8 cellular contexts compared by ENCODE assay signal in the genomic region with DNA sequence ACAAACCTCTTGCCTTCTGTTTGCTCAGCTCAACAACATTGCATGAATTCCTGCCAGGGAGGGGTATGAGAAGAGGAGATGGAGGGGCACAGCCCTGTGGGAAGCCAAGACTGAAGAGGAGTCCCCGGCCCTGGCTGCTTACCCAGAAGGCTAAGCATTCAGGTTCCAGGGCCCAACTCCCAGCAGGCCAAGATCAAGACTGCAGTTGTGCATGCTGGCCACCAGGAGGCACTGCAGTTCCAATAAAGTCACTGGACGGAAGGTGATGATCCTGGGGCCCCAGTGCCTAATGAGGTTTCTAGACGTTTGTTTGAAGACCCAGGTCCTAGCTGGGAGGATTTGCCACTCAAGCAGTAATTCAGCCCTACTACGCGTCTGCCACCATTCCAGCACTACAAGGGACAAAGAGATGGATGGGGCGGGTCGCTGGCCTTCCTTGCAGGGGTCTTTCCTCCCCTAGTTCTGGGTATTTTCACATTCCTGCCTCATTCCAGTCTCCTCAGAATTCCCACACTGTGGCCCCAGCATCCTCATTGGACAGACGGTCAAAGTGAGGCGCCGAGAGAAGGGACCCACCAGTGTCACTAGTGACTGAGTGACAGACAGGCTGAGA. TPM values are rescaled to one million over a fixed set of nuclear protein-coding genes. Genes with fewer than 3 reads are reported as not detected.
DNase-seq lines count a peak whose midpoint lies in the region; ATAC-seq and TF ChIP-seq lines count a peak whose summit lies in the region.

No MANE protein-coding gene starts in this region.

- WGBS in endodermal cell (ENCODE audit: insufficient coverage in 1 of 2, insufficient read length in 1 of 2), 2 experiments: 65 to 69% methylated on average over 7 to 10 of the region's 10 CpGs
- WGBS in testis, 2 donors: 68 to 75% methylated on average over 10 of the region's 10 CpGs

- CTCF ChIA-PET in naive thymus-derived CD4-positive, alpha-beta T cell (lab: Charles Lee): interaction anchor here (1.0 to 1.7 kb wide), 3 partner anchors 248 to 253 kb away, joined by 3 to 6 read pairs (median 3); no protein-coding TSS in a partner anchor

- no peak overlapping the region for H3K4me3 Mint-ChIP-seq in endodermal cell
- H3K4me3 Mint-ChIP-seq in naive thymus-derived CD4-positive, alpha-beta T cell: no peak overlapping the region

- no peaks in the 10 kb centered on the region for H3K36me3 Mint-ChIP-seq in endodermal cell (ENCODE audit: low read depth)
- H3K36me3 Mint-ChIP-seq in naive thymus-derived CD4-positive, alpha-beta T cell: no peaks in the 10 kb centered on the region

- no peak for TF ChIP-seq POLR2A in testis (IDR thresholded peaks at IDR 0.05)

- H3K9me3 ChIP-seq in endodermal cell (ENCODE audit: control insufficient read depth, low read length) (no peaks in the 10 kb centered on the region), testis (no peaks in the 10 kb centered on the region)
- no peaks in the 10 kb centered on the region for H3K9me3 ChIP-seq in naive thymus-derived CD4-positive, alpha-beta T cell (ENCODE audit: control insufficient read depth in 2 of 3, low read length in 3 of 3)

- peak; percentile 67 for ATAC-seq in naive thymus-derived CD4-positive, alpha-beta T cell

- DNase-seq in DMS 273 treated with DMSO at 0.1 percent for 48 hours (lab: John Stamatoyannopoulos, UW) (peak; percentile 5), HFF-Myc (ENCODE audit: extremely low read depth, low read depth) (no peak), NCI-H510A treated with DMSO at 0.1 percent for 48 hours (lab: John Stamatoyannopoulos, UW) (peak; percentile 42), endodermal cell (peak; percentile 94), testis (peak; percentile 73), NCI-H187 treated with DMSO at 0.1 percent for 48 hours (lab: John Stamatoyannopoulos, UW) (no peak)
- peak; percentile 33 to 44 for DNase-seq in activated CD4-positive, alpha-beta T cell treated with anti-CD3 and anti-CD28 coated beads, Interleukin-2, amount 50 U/mL, for 4 hours
- DNase-seq in naive thymus-derived CD4-positive, alpha-beta T cell: peak in 8 of 9 donors; percentile 17 to 56 (median 40)

- H3K27ac Mint-ChIP-seq in endodermal cell: no peak overlapping the region
- H3K27ac Mint-ChIP-seq in naive thymus-derived CD4-positive, alpha-beta T cell: peak overlapping the region in 1 of 9 donors; percentile 48

- peaks cover 19% of the 10 kb centered on the region for H3K27me3 Mint-ChIP-seq in endodermal cell (ENCODE audit: insufficient read depth)
- H3K27me3 Mint-ChIP-seq in naive thymus-derived CD4-positive, alpha-beta T cell: peaks cover 0 to 14% (median 3%) of the 10 kb centered on the region in 5 donors

- H3K27ac ChIP-seq in endodermal cell (ENCODE audit: low read depth, low read length) (no peak overlapping the region), testis (no peak overlapping the region)
- no peak overlapping the region for H3K27ac ChIP-seq in naive thymus-derived CD4-positive, alpha-beta T cell (ENCODE audit: low read depth, low read length)

- peaks cover 8% of the 10 kb centered on the region for H3K4me1 Mint-ChIP-seq in endodermal cell
- H3K4me1 Mint-ChIP-seq in naive thymus-derived CD4-positive, alpha-beta T cell: peaks cover 0 to 4% (median 0%) of the 10 kb centered on the region in 7 donors

- POLR2A ChIA-PET in naive thymus-derived CD4-positive, alpha-beta T cell (lab: Charles Lee): no interaction called here

- peaks cover 4% of the 10 kb centered on the region for H3K9me3 Mint-ChIP-seq in endodermal cell
- H3K9me3 Mint-ChIP-seq in naive thymus-derived CD4-positive, alpha-beta T cell: no peaks in the 10 kb centered on the region

- intact Hi-C loops in naive thymus-derived CD4-positive, alpha-beta T cell (cut with micrococcal nuclease): loop anchor here (1.0 to 10.0 kb wide), 5 partner anchors 192 to 626 kb away; partner anchors contain the start of gene EXT2 (in 1 of the 2)
- intact Hi-C loops in testis (cut with DNase I; ENCODE audit: low total_unique reads): loop anchor here (5.0 kb wide), 1 partner anchor 251 kb away; no protein-coding TSS in a partner anchor

- no peak overlapping the region for H3K9ac ChIP-seq in endodermal cell (ENCODE audit: extremely low read depth, low read length, poor library complexity, severe bottlenecking)

- H3K4me1 ChIP-seq in endodermal cell (ENCODE audit: control insufficient read depth, insufficient read depth, low read length): no peaks in the 10 kb centered on the region
- no peaks in the 10 kb centered on the region for H3K4me1 ChIP-seq in naive thymus-derived CD4-positive, alpha-beta T cell (ENCODE audit: control insufficient read depth in 2 of 2, insufficient read depth in 2 of 2, low read length in 2 of 2)
- peaks cover 12% of the 10 kb centered on the region for H3K4me1 ChIP-seq in testis

- H3K4me3 ChIP-seq in HFF-Myc (replicated peaks; ENCODE audit: low read depth, low read length): no peak overlapping the region
- H3K4me3 ChIP-seq in endodermal cell (ENCODE audit: low read length): no peak overlapping the region
- no peak overlapping the region for H3K4me3 ChIP-seq in naive thymus-derived CD4-positive, alpha-beta T cell (ENCODE audit: low read length)
- H3K4me3 ChIP-seq in testis: no peak overlapping the region

- H3K36me3 ChIP-seq in endodermal cell (ENCODE audit: control insufficient read depth, insufficient read depth, low read length) (no peaks in the 10 kb centered on the region), testis (ENCODE audit: low read depth, missing control alignments) (no peaks in the 10 kb centered on the region)
- H3K36me3 ChIP-seq in naive thymus-derived CD4-positive, alpha-beta T cell (ENCODE audit: control insufficient read depth in 2 of 3, insufficient read depth in 3 of 3, low read length in 3 of 3): no peaks in the 10 kb centered on the region

- H3K27me3 ChIP-seq in endodermal cell (ENCODE audit: control insufficient read depth, insufficient read depth, low read length, poor library complexity, severe bottlenecking) (peaks cover 10% of the 10 kb centered on the region), testis (no peaks in the 10 kb centered on the region)
- H3K27me3 ChIP-seq in naive thymus-derived CD4-positive, alpha-beta T cell (ENCODE audit: control insufficient read depth in 2 of 2, insufficient read depth in 2 of 2, low read length in 2 of 2): no peaks in the 10 kb centered on the region

- TF ChIP-seq CTCF in HFF-Myc (IDR thresholded peaks at IDR 0.05; ENCODE audit: low read depth, low read length, missing control alignments) (peak; percentile 98), endodermal cell (conservative IDR thresholded peaks at IDR 0.05) (peak; percentile 97), testis (IDR thresholded peaks at IDR 0.05) (peak; percentile 87 to 93 (median 92))

RNA-seq across cellular contexts. Expression of gene ALX4, which starts 23.6 kb away (rescaled TPM):
- not detected for total RNA-seq in endodermal cell
- polyA plus RNA-seq in endodermal cell (2013, experiment 1 of 2): 0.43 TPM
- 0.33 TPM for polyA plus RNA-seq in endodermal cell (2013, experiment 2 of 2)
- total RNA-seq in naive thymus-derived CD4-positive, alpha-beta T cell: not detected
- under 1 TPM in 1 of 2 donors, not detected in 1; 0.04 TPM for polyA plus RNA-seq in naive thymus-derived CD4-positive, alpha-beta T cell
- 1 to 10 TPM in 1 of 2 donors, under 1 TPM in 1; 0.56 to 1.0 TPM for total RNA-seq in testis
- polyA plus RNA-seq in testis (ENCODE audit: insufficient read depth, low read depth, low replicate concordance): 0.58 TPM

Comparison
In these comparisons a context has a peak if more than half of its experiments do, and no peak if none do; other contexts are left out.
1. DNase-seq: peak in DMS 273 treated with DMSO at 0.1 percent for 48 hours (single experiment), NCI-H510A treated with DMSO at 0.1 percent for 48 hours (single experiment), activated CD4-positive, alpha-beta T cell treated with anti-CD3 and anti-CD28 coated beads, Interleukin-2, amount 50 U/mL, for 4 hours (2 of 2), endodermal cell (single experiment), naive thymus-derived CD4-positive, alpha-beta T cell (8 of 9) and testis (single experiment); none in HFF-Myc (single experiment) and NCI-H187 treated with DMSO at 0.1 percent for 48 hours (single experiment).
2. Peak in every context shown above with its lines, with median percentiles within 50 percentile points of each other: CTCF ChIP-seq.